Comparison of ENCODE assay signal across 30 cellular contexts in the genomic region with DNA sequence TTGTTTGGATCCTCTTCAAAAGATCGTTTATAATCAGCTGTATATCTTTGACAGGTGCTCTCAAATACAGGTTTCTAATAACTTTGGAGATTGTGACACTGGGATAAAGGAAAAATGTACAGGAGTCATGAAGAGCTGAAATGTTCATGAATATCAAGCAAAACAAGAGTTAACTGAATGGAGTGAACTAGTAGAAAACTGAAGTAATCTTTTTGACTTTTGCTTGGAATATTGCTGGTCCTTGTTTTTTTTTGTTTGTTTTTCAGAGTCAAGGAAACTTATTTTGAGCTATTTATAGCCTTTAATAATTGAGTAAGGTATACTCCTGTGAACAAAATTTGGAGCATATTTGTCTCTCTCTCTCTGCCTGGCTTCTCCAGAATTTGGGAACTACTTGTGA.
"Had no signal": no experiment of that assay in that cellular context is flagged by ENCODE, and none has a peak within 500 bp of the region (broad histone marks: within the 10 kb centered on the region; RNA-seq: fewer than 3 reads in every experiment).

No MANE protein-coding gene starts in this region.

- H3K4me3 ChIP-seq: breast epithelium, esophagus muscularis mucosa, left lung, lower lobe of right lung, skin epidermis, thoracic aorta, uterus had no signal

- H3K27ac Mint-ChIP-seq: activated naive CD4-positive, alpha-beta T cell treated with anti-CD3 and anti-CD28 coated beads for 36 hours; activated naive CD8-positive, alpha-beta T cell treated with anti-CD3 and anti-CD28 coated beads, Interleukin-2, amount 10 ng/mL, durations not matched to agents 7 days and 5 days; activated T-helper 1 cell treated with anti-CD3 and anti-CD28 coated beads, Interleukin-12 subunit alpha, Interleukin-12 subunit beta, Interleukin-2, Interleukin-4 antibody, amounts not matched to agents 30 ng/mL and 10 ng/mL and 1 ng/mL, durations not matched to agents 14 hours and 24 hours and 36 hours; nephron; progenitor cell of endocrine pancreas; stimulated activated effector memory CD8-positive, alpha-beta T cell treated with anti-CD3 and anti-CD28 coated beads, Interleukin-12 subunit alpha, Interleukin-12 subunit beta, amount 100 ng/mL, for 72 hours; stimulated activated naive CD8-positive, alpha-beta T cell treated with anti-CD3 and anti-CD28 coated beads, Interleukin-15, Interleukin-2, amounts not matched to agents 100 ng/mL and 50 ng/mL, for 24 hours; T-helper 1 cell treated with Interleukin-12 subunit alpha and Interleukin-12 subunit beta and Interleukin-4 antibody, amounts not matched to agents 30 μg/mL and 1 μg/mL, for 36 hours had no signal

- H3K36me3 ChIP-seq: breast epithelium, uterus had no signal

- H3K4me1 Mint-ChIP-seq: nephron had no signal

- FAIRE-seq: astrocyte, TTC549 had no signal

- DNase-seq: activated CD4-positive, alpha-beta T cell treated with anti-CD3 and anti-CD28 coated beads for 4 hours; activated CD4-positive, alpha-beta T cell treated with anti-CD3 and anti-CD28 coated beads, Interleukin-2, amount 50 U/mL, for 4 hours; activated CD8-positive, alpha-beta memory T cell treated with anti-CD3 and anti-CD28 coated beads, Interleukin-2, amount 50 U/mL, for 4 hours; activated effector memory CD4-positive, alpha-beta T cell treated with anti-CD3 and anti-CD28 coated beads, Interleukin-2, amount 50 U/mL, for 16 hours; activated naive CD4-positive, alpha-beta T cell treated with anti-CD3 and anti-CD28 coated beads for 36 hours; activated naive CD8-positive, alpha-beta T cell treated with anti-CD3 and anti-CD28 coated beads, Interleukin-2, amount 10 ng/mL, durations not matched to agents 7 days and 5 days; activated T-cell treated with anti-CD3 and anti-CD28 coated beads, Interleukin-2, amount 50 U/mL, for 1 hour; amniotic stem cell; central memory CD4-positive, alpha-beta T cell; left lung; lower lobe of right lung; mesenchymal stem cell; retina; stimulated activated CD4-positive, alpha-beta T cell treated with anti-CD3 and anti-CD28 coated beads, Interleukin-4, amount 100 ng/mL, for 24 hours; T-helper 9 cell; uterus had no signal

- H3K27me3 ChIP-seq: breast epithelium, esophagus muscularis mucosa, left lung, uterus had no signal

- H3K27me3 Mint-ChIP-seq: activated naive CD8-positive, alpha-beta T cell treated with anti-CD3 and anti-CD28 coated beads, Interleukin-2, amount 10 ng/mL, durations not matched to agents 7 days and 5 days; progenitor cell of endocrine pancreas; stimulated activated naive CD8-positive, alpha-beta T cell treated with anti-CD3 and anti-CD28 coated beads, Interleukin-15, Interleukin-2, amounts not matched to agents 100 ng/mL and 50 ng/mL, for 24 hours had no signal

- ATAC-seq: left lung; lower lobe of right lung; sciatic nerve; stimulated activated effector memory CD8-positive, alpha-beta T cell treated with anti-CD3 and anti-CD28 coated beads, Interleukin-12 subunit alpha, Interleukin-12 subunit beta, amount 100 ng/mL, for 72 hours had no signal

- H3K9me3 Mint-ChIP-seq: stimulated activated effector memory CD8-positive, alpha-beta T cell treated with anti-CD3 and anti-CD28 coated beads, Interleukin-12 subunit alpha, Interleukin-12 subunit beta, amount 100 ng/mL, for 72 hours had no signal

- H3K27ac ChIP-seq: breast epithelium, esophagus muscularis mucosa, left lung, lower lobe of right lung, skin epidermis, thoracic aorta, uterus, VCaP had no signal

- H3K4me1 ChIP-seq: breast epithelium, esophagus muscularis mucosa, left lung, lower lobe of right lung, uterus had no signal

- H3K4me3 Mint-ChIP-seq: activated naive CD4-positive, alpha-beta T cell treated with anti-CD3 and anti-CD28 coated beads for 36 hours; activated naive CD8-positive, alpha-beta T cell treated with anti-CD3 and anti-CD28 coated beads, Interleukin-2, amount 10 ng/mL, durations not matched to agents 7 days and 5 days; activated T-helper 1 cell treated with anti-CD3 and anti-CD28 coated beads, Interleukin-12 subunit alpha, Interleukin-12 subunit beta, Interleukin-2, Interleukin-4 antibody, amounts not matched to agents 30 ng/mL and 10 ng/mL and 1 ng/mL, durations not matched to agents 14 hours and 24 hours and 36 hours; nephron; stimulated activated effector memory CD8-positive, alpha-beta T cell treated with anti-CD3 and anti-CD28 coated beads, Interleukin-12 subunit alpha, Interleukin-12 subunit beta, amount 100 ng/mL, for 72 hours; stimulated activated naive CD8-positive, alpha-beta T cell treated with anti-CD3 and anti-CD28 coated beads, Interleukin-15, Interleukin-2, amounts not matched to agents 100 ng/mL and 50 ng/mL, for 24 hours; T-helper 1 cell treated with Interleukin-12 subunit alpha and Interleukin-12 subunit beta and Interleukin-4 antibody, amounts not matched to agents 30 μg/mL and 1 μg/mL, for 36 hours had no signal
